ENCODE assay signal across 18 cellular contexts in genomic region chr3:150038830-150039229, GRCh38.
DNase-seq lines count a peak whose midpoint lies in the region; ATAC-seq and TF ChIP-seq lines count a peak whose summit lies in the region.
"Had no signal": no experiment of that assay in that cellular context is flagged by ENCODE, and none has a peak within 500 bp of the region (broad histone marks: within the 10 kb centered on the region; RNA-seq: fewer than 3 reads in every experiment).

No MANE protein-coding gene starts in this region.

- H2BK20ac ChIP-seq in H9 (ENCODE audit: low read depth, low read length, poor library complexity, severe bottlenecking), result no peak overlapping the region

- no peak overlapping the region for H3K4me2 ChIP-seq in H9 (ENCODE audit: insufficient read depth, insufficient read length, low read length)
- H3K4me2 ChIP-seq in osteoblast (ENCODE audit: insufficient read depth, low read length), result no peak overlapping the region

- no peak overlapping the region for H3T11ph ChIP-seq in H9 (ENCODE audit: low read length)

- H4K20me1 ChIP-seq in H9 (ENCODE audit: control insufficient read depth, insufficient read depth, insufficient read length) (no peaks in the 10 kb centered on the region), osteoblast (ENCODE audit: insufficient read depth, low read length) (no peaks in the 10 kb centered on the region)

- H3K79me1 ChIP-seq in H9 (ENCODE audit: insufficient read depth, low read depth, low read length, poor library complexity, severe bottlenecking), result no peaks in the 10 kb centered on the region

- H3K4ac ChIP-seq in H9 (ENCODE audit: low read depth, low read length), result no peak overlapping the region

- peaks cover 0 to 17% (median 6%) of the 10 kb centered on the region in 3 experiments; a peak in 5 of 7 replicates for H3K36me3 Mint-ChIP-seq in H9 (ENCODE audit: insufficient read depth in 1 of 3, low read depth in 3 of 3)

- intact Hi-C loops in body of pancreas (cut with DNase I), result no loop called here
- intact Hi-C loops in left cardiac atrium (cut with DNase I), result no loop called here

- no peaks in the 10 kb centered on the region for H3K23me2 ChIP-seq in H9 (ENCODE audit: insufficient read length, low read depth, low read length, poor library complexity, severe bottlenecking)

- no peak overlapping the region for H2AFZ ChIP-seq in H9 (ENCODE audit: low read length)
- no peak overlapping the region for H2AFZ ChIP-seq in osteoblast (ENCODE audit: low read length)

- H2BK120ac ChIP-seq in H9 (ENCODE audit: low read depth, low read length, poor library complexity, severe bottlenecking), result no peak overlapping the region

- no peak overlapping the region for H3K27ac Mint-ChIP-seq in H9
- H3K27ac Mint-ChIP-seq: T-helper 1 cell treated with Interleukin-12 subunit alpha and Interleukin-12 subunit beta and Interleukin-4 antibody, amounts not matched to agents 30 μg/mL and 1 μg/mL, for 36 hours had no signal

- H3K9me3 ChIP-seq in H9 (ENCODE audit: control insufficient read depth, low read depth, low read length), result no peaks in the 10 kb centered on the region
- no peaks in the 10 kb centered on the region for H3K9me3 ChIP-seq in body of pancreas
- peaks cover 4% of the 10 kb centered on the region for H3K9me3 ChIP-seq in osteoblast (ENCODE audit: low read depth, low read length)

- no peak overlapping the region for H2AK5ac ChIP-seq in H9 (ENCODE audit: insufficient read length, low read length)

- H4K5ac ChIP-seq in H9 (ENCODE audit: insufficient read length, low read depth, low read length), result no peak overlapping the region

- no peak overlapping the region for H3K9ac ChIP-seq in H9 (ENCODE audit: extremely low read depth, insufficient read length, low read length)

- H3K4me3 ChIP-seq in body of pancreas (no peak overlapping the region), osteoblast (ENCODE audit: insufficient read depth, low read length) (peak overlapping the region; percentile 12)
- H3K4me3 ChIP-seq: lower lobe of right lung, stomach had no signal

- H3K4me1 ChIP-seq in H9 (ENCODE audit: insufficient read depth, low read length) (peaks cover 22% of the 10 kb centered on the region), body of pancreas (no peaks in the 10 kb centered on the region), osteoblast (ENCODE audit: insufficient read depth, low read length) (no peaks in the 10 kb centered on the region)
- H3K4me1 ChIP-seq: lower lobe of right lung, stomach had no signal

- peaks cover 42% of the 10 kb centered on the region for H3K27me3 Mint-ChIP-seq in H9 (ENCODE audit: low read depth)

- H3K4me1 Mint-ChIP-seq in H9, result peaks cover 38 to 48% of the 10 kb centered on the region in 2 experiments

- no peak overlapping the region for H2BK12ac ChIP-seq in H9 (ENCODE audit: insufficient read length, low read depth, low read length)

- peaks cover 8 to 11% of the 10 kb centered on the region in 2 experiments; a peak in 4 of 5 replicates for H3K9me3 Mint-ChIP-seq in H9

- TF ChIP-seq CTCF in 22Rv1 (IDR thresholded peaks at IDR 0.05), result no peak
- TF ChIP-seq CTCF in H9 (conservative IDR thresholded peaks at IDR 0.05), result no peak
- TF ChIP-seq CTCF in body of pancreas (IDR thresholded peaks at IDR 0.05), result no peak
- no peak for TF ChIP-seq CTCF in osteoblast (IDR thresholded peaks at IDR 0.05; ENCODE audit: extremely low read depth, low read depth, low read length)

- no peak overlapping the region for H3K23ac ChIP-seq in H9 (ENCODE audit: insufficient read length, low read depth, low read length)

- H2BK5ac ChIP-seq in H9 (ENCODE audit: insufficient read length, low read length), result no peak overlapping the region

- no peak overlapping the region for H3K4me3 Mint-ChIP-seq in H9
- H3K4me3 Mint-ChIP-seq: T-helper 1 cell treated with Interleukin-12 subunit alpha and Interleukin-12 subunit beta and Interleukin-4 antibody, amounts not matched to agents 30 μg/mL and 1 μg/mL, for 36 hours had no signal

- H3K79me2 ChIP-seq in H9 (ENCODE audit: insufficient read depth, low read length), result no peaks in the 10 kb centered on the region
- no peaks in the 10 kb centered on the region for H3K79me2 ChIP-seq in osteoblast (ENCODE audit: insufficient read depth, low read length)

- DNase-seq in H9 (peak; percentile 38), body of pancreas (peak; percentile 27 to 65 (median 45)), osteoblast (ENCODE audit: insufficient read length, low spot score, missing footprints) (no peak), NCI-H1417 (lab: John Stamatoyannopoulos, UW) (no peak), left cardiac atrium (no peak), HuH-7.5 (ENCODE audit: low spot score) (no peak)
- DNase-seq: activated CD8-positive, alpha-beta memory T cell treated with anti-CD3 and anti-CD28 coated beads, Interleukin-2, amount 50 U/mL, for 48 hours; activated gamma-delta T cell; effector CD4-positive, alpha-beta T cell; lower lobe of right lung; NCI-H1092 treated with DMSO at 0.1 percent for 48 hours; NCI-H510A treated with DMSO at 0.1 percent for 48 hours; nucleus accumbens; stomach had no signal

- H3K27ac ChIP-seq in 22Rv1, result peak overlapping the region; percentile 20; the same call in 1 of the 2 replicates
- H3K27ac ChIP-seq in H9 (ENCODE audit: insufficient read length, low read depth, low read length), result no peak overlapping the region
- no peak overlapping the region for H3K27ac ChIP-seq in body of pancreas
- H3K27ac ChIP-seq in osteoblast (ENCODE audit: low read depth, low read length), result no peak overlapping the region
- H3K27ac ChIP-seq: lower lobe of right lung, stomach had no signal

- no peak overlapping the region for H3K18ac ChIP-seq in H9 (ENCODE audit: insufficient read length, low read depth, low read length)

- H3K14ac ChIP-seq in H9 (ENCODE audit: insufficient read depth, low read length), result no peak overlapping the region

- H3K27me3 ChIP-seq in H9 (ENCODE audit: insufficient read depth, low read length) (no peaks in the 10 kb centered on the region), body of pancreas (no peaks in the 10 kb centered on the region), osteoblast (ENCODE audit: insufficient read depth, low read length) (no peaks in the 10 kb centered on the region)
- H3K27me3 ChIP-seq: stomach had no signal

- H3K36me3 ChIP-seq in body of pancreas (replicated peaks in 1 of 2; ENCODE audit: insufficient read depth in 1 of 2, low read depth in 2 of 2) (no peaks in the 10 kb centered on the region), osteoblast (ENCODE audit: insufficient read depth, low read length) (no peaks in the 10 kb centered on the region)
- H3K36me3 ChIP-seq: lower lobe of right lung, stomach had no signal

- no peak for TF ChIP-seq POLR2A in body of pancreas (IDR thresholded peaks at IDR 0.05)

- H2BK15ac ChIP-seq in H9 (ENCODE audit: low read depth, low read length), result no peak overlapping the region

- ATAC-seq in body of pancreas (peak; percentile 79), HG03175 (IDR thresholded peaks at IDR 0.05; ENCODE audit: unreplicated experiment) (no peak), left cardiac atrium (no peak)
- ATAC-seq: esophagus mucosa, lower lobe of right lung had no signal

- no peak overlapping the region for H4K8ac ChIP-seq in H9 (replicated peaks; ENCODE audit: insufficient read length, low read depth, low read length)

- WGBS in H9 (ENCODE audit: extremely low coverage, insufficient read length, low lambda C conversion rate), result no CpG with 5 or more reads among the region's 6 CpGs
- WGBS in body of pancreas, 2 donors, result 73 to 76% methylated on average over 6 of the region's 6 CpGs

- no peak overlapping the region for H3K56ac ChIP-seq in H9 (ENCODE audit: insufficient read length, low read depth, low read length)

- no peak overlapping the region for H4K91ac ChIP-seq in H9 (ENCODE audit: insufficient read length, low read depth, low read length)

Comparison
In these comparisons a context has a peak if more than half of its experiments do, and no peak if none do; other contexts are left out.
1. DNase-seq: peak in H9 (single experiment) and body of pancreas (4 of 4); none in osteoblast (single experiment), NCI-H1417 (0 of 3), left cardiac atrium (single experiment) and HuH-7.5 (single experiment).